ENCODE assay signal across 9 cellular contexts in the genomic region with DNA sequence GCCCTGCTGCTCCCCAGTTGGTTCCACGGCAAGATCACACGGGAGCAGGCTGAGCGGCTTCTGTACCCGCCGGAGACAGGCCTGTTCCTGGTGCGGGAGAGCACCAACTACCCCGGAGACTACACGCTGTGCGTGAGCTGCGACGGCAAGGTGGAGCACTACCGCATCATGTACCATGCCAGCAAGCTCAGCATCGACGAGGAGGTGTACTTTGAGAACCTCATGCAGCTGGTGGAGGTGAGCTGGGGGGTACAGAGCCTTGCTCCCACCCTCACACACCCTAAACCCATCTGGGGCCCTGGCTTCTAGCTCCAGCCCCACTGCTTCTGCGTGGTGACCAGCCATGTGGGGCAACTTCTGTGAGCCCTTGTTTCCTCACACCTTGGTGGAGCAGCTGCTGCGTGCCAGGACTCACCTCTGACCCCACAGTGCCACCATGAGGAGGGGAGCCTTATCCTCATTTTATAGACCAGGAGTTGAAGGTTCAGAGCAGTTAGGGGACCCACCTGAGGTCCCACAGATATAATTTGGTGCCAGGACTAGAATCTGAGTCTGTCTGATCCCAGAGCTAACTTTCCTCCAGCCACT. TPM values are rescaled to one million over a fixed set of nuclear protein-coding genes. Genes with fewer than 3 reads are reported as not detected.
DNase-seq lines count a peak whose midpoint lies in the region; ATAC-seq and TF ChIP-seq lines count a peak whose summit lies in the region.
"Had no signal": no experiment of that assay in that cellular context is flagged by ENCODE, and none has a peak within 500 bp of the region (broad histone marks: within the 10 kb centered on the region; RNA-seq: fewer than 3 reads in every experiment).

No MANE protein-coding gene starts in this region.

- CTCF ChIA-PET in RWPE1 (lab: Yijun Ruan, JAX) = interaction anchor here (0.6 to 2.6 kb wide), 12 partner anchors 9 to 167 kb away, joined by 3 to 43 read pairs (median 4); partner anchors contain the start of gene CSK

- no peak for DNase-seq in RWPE1 (ENCODE audit: low spot score)
- no peak for DNase-seq in foreskin keratinocyte
- DNase-seq in DMS 273 (lab: John Stamatoyannopoulos, UW; ENCODE audit: unreplicated experiment) = no peak
- no peak for DNase-seq in NCI-H446 treated with DMSO at 0.1 percent for 48 hours (lab: John Stamatoyannopoulos, UW)
- DNase-seq in NCI-H2171 treated with DMSO at 0.1 percent for 48 hours (lab: John Stamatoyannopoulos, UW) = no peak
- DNase-seq in NCI-H774 (lab: John Stamatoyannopoulos, UW) = no peak
- DNase-seq: DMS79 had no signal

- TF ChIP-seq CTCF in RWPE1 (conservative IDR thresholded peaks at IDR 0.05; ENCODE audit: low read depth) = no peak
- no peak for TF ChIP-seq CTCF in foreskin keratinocyte (conservative IDR thresholded peaks at IDR 0.05)

- peak; percentile 15 for TF ChIP-seq POLR2A in GM15510 (IDR thresholded peaks at IDR 0.05; ENCODE audit: borderline replicate concordance, extremely low read depth, insufficient read length)

- H3K27ac ChIP-seq in BLaER1 = peak overlapping the region; percentile 56
- peak overlapping the region; percentile 93 for H3K27ac ChIP-seq in RWPE1
- peak overlapping the region; percentile 82 for H3K27ac ChIP-seq in foreskin keratinocyte

- peak overlapping the region; percentile 15; the same call in 1 of the 2 replicates for H3K9ac ChIP-seq in BLaER1

- peak overlapping the region; percentile 55 for H3K4me2 ChIP-seq in BLaER1

- peaks cover 91% of the 10 kb centered on the region for H3K36me3 ChIP-seq in BLaER1

- no peak for ATAC-seq in foreskin keratinocyte

- POLR2A ChIA-PET in RWPE1 (lab: Yijun Ruan, JAX; ENCODE audit: low non-redundant PET) = no interaction called here

- H3K27me3 ChIP-seq in BLaER1 (no peaks in the 10 kb centered on the region), foreskin keratinocyte (no peaks in the 10 kb centered on the region)

- H3K9me3 ChIP-seq in BLaER1 = no peaks in the 10 kb centered on the region

- H3K4me1 ChIP-seq in BLaER1 = peaks cover 56% of the 10 kb centered on the region
- peaks cover 18% of the 10 kb centered on the region for H3K4me1 ChIP-seq in foreskin keratinocyte

- no peak overlapping the region for H3K4me3 ChIP-seq in BLaER1

- peaks cover 93% of the 10 kb centered on the region for H4K20me1 ChIP-seq in BLaER1

RNA-seq across cellular contexts. Expression of gene LMAN1L, which starts 13.3 kb away (rescaled TPM):
- not detected in 2 replicates for total RNA-seq in foreskin keratinocyte
- not detected in 2 replicates for polyA plus RNA-seq in foreskin keratinocyte

RNA-seq across cellular contexts. Expression of gene CSK, which starts 17.5 kb away (rescaled TPM):
- total RNA-seq in foreskin keratinocyte = 39.7 and 47.8 TPM in 2 replicates
- polyA plus RNA-seq in foreskin keratinocyte = 46.0 and 53.0 TPM in 2 replicates

RNA-seq across cellular contexts. Expression of gene CPLX3, which starts 27.1 kb away (rescaled TPM):
- not detected in 2 replicates for total RNA-seq in foreskin keratinocyte
- not detected in 2 replicates for polyA plus RNA-seq in foreskin keratinocyte

RNA-seq across cellular contexts. Expression of gene ULK3, which starts 43.6 kb away (rescaled TPM):
- 9.4 and 9.8 TPM in 2 replicates for total RNA-seq in foreskin keratinocyte
- polyA plus RNA-seq in foreskin keratinocyte = 9.1 TPM in 2 replicates

RNA-seq across cellular contexts. Expression of gene CYP1A2, which starts 50.7 kb away (rescaled TPM):
- 0.04 TPM in 1 of 2 replicates, not detected in the other for total RNA-seq in foreskin keratinocyte
- polyA plus RNA-seq in foreskin keratinocyte = not detected in 2 replicates
